In the genomic region with DNA sequence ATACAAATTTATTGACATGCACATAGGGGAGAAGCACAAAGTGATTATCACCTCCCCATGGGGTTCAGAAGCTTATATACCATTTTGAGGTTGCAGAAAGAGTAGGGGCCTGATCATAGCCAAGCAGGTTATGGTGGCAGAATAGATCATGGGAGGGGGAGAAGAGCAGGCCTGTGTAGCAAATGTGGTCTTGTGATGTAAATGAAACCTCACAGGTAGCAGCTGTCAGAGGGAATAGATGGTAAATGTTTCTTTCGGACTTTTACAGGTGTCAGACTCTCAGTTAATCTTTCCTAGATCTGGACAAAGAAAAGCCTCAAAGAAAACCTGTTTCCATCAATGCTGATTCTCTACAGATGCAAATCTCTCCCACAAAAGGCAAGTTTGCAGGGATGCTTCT, we compare ENCODE assay signal across 18 cellular contexts.
"Had no signal": no experiment of that assay in that cellular context is flagged by ENCODE, and none has a peak within 500 bp of the region (broad histone marks: within the 10 kb centered on the region; RNA-seq: fewer than 3 reads in every experiment).

No MANE protein-coding gene starts in this region.

- FAIRE-seq: astrocyte, frontal cortex had no signal

- H3K36me3 Mint-ChIP-seq: immature natural killer cell had no signal

- H3K27me3 Mint-ChIP-seq: activated CD8-positive, alpha-beta T cell treated with anti-CD3 and anti-CD28 coated beads for 36 hours had no signal

- H3K4me1 ChIP-seq: heart left ventricle, lower lobe of right lung, upper lobe of left lung had no signal

- H3K27me3 ChIP-seq: dorsolateral prefrontal cortex, heart left ventricle, upper lobe of left lung had no signal

- H3K9me3 ChIP-seq: heart left ventricle, lower lobe of right lung, upper lobe of left lung had no signal

- H3K27ac Mint-ChIP-seq: activated CD8-positive, alpha-beta T cell treated with anti-CD3 and anti-CD28 coated beads for 36 hours; endodermal cell; nephron had no signal

- H3K4me3 ChIP-seq: dorsolateral prefrontal cortex, heart left ventricle, lower lobe of right lung, upper lobe of left lung had no signal

- H3K4me1 Mint-ChIP-seq: nephron had no signal

- H3K36me3 ChIP-seq: heart left ventricle, lower lobe of right lung, upper lobe of left lung had no signal

- ATAC-seq: activated CD8-positive, alpha-beta T cell treated with anti-CD3 and anti-CD28 coated beads for 36 hours; activated T-cell treated with anti-CD3 and anti-CD28 coated beads, Interleukin-2, amount 50 U/mL, for 4 hours; heart left ventricle; lower lobe of right lung had no signal

- DNase-seq: activated CD4-positive, alpha-beta T cell treated with anti-CD3 and anti-CD28 coated beads for 4 hours; activated CD8-positive, alpha-beta T cell treated with anti-CD3 and anti-CD28 coated beads for 36 hours; activated effector memory CD4-positive, alpha-beta T cell treated with Interleukin-2 at 50 U/mL for 16 hours; activated naive CD4-positive, alpha-beta T cell treated with anti-CD3 and anti-CD28 coated beads, Interleukin-2, amount 50 U/mL, for 16 hours; activated T-cell treated with anti-CD3 and anti-CD28 coated beads, Interleukin-2, amount 50 U/mL, for 4 hours; dorsolateral prefrontal cortex; heart left ventricle; immature natural killer cell; lower lobe of right lung; nucleus accumbens; retina; stimulated activated CD4-positive, alpha-beta T cell treated with anti-CD3 and anti-CD28 coated beads, Interleukin-4, amount 100 ng/mL, for 24 hours; stimulated activated naive CD4-positive, alpha-beta T cell treated with Interleukin-2 at 50 U/mL for 16 hours; upper lobe of left lung had no signal

- H3K9me3 Mint-ChIP-seq: activated CD8-positive, alpha-beta T cell treated with anti-CD3 and anti-CD28 coated beads for 36 hours; activated T-cell treated with anti-CD3 and anti-CD28 coated beads, Interleukin-2, amount 50 U/mL, for 4 hours; endodermal cell; immature natural killer cell; nephron had no signal

- H3K4me3 Mint-ChIP-seq: activated CD8-positive, alpha-beta T cell treated with anti-CD3 and anti-CD28 coated beads for 36 hours; activated T-cell treated with anti-CD3 and anti-CD28 coated beads, Interleukin-2, amount 50 U/mL, for 4 hours; endodermal cell; immature natural killer cell; nephron had no signal

- H3K27ac ChIP-seq: dorsolateral prefrontal cortex, heart left ventricle, lower lobe of right lung, upper lobe of left lung had no signal
